21 cellular contexts compared by ENCODE assay signal in the genomic region with DNA sequence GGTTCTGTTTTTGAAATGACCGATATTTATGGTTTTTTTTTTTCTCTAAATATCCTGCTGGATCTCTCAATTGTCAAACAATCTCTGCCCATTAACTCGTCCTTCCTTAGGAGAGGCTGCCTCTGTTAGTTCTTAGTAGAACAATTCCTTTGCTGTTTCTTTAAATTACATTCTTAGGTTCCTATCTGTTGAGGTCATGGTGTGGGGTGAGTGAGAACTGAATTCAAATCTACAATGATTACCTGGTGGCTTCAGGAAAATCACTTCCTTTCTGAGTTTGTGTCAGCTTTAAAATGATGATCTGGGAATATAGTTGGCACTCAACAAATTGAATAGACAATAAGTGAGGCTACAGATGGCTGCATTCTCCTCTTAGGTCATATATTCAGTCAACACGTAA.
DNase-seq lines count a peak whose midpoint lies in the region.
"Had no signal": no experiment of that assay in that cellular context is flagged by ENCODE, and none has a peak within 500 bp of the region (broad histone marks: within the 10 kb centered on the region; RNA-seq: fewer than 3 reads in every experiment).

No MANE protein-coding gene starts in this region.

- no peak overlapping the region for H3K18ac ChIP-seq in trophoblast cell (ENCODE audit: low read length)

- peak overlapping the region; percentile 87 for H3K4ac ChIP-seq in trophoblast cell (ENCODE audit: low read depth, low read length)

- H3K27ac Mint-ChIP-seq in activated naive CD8-positive, alpha-beta T cell = peak overlapping the region; percentile 1
- H3K27ac Mint-ChIP-seq in activated naive CD8-positive, alpha-beta T cell treated with anti-CD3 and anti-CD28 coated beads for 36 hours = no peak overlapping the region
- peak overlapping the region; percentile 64 for H3K27ac Mint-ChIP-seq in activated T-helper 1 cell treated with anti-CD3 and anti-CD28 coated beads, Interleukin-12 subunit alpha, Interleukin-12 subunit beta, Interleukin-2, Interleukin-4 antibody, amounts not matched to agents 30 ng/mL and 10 ng/mL and 1 ng/mL, durations not matched to agents 14 hours and 24 hours and 36 hours
- peak overlapping the region; percentile 1 for H3K27ac Mint-ChIP-seq in dendritic cell treated with granulocyte-macrophage colony-stimulating factor and Interleukin-4, amounts not matched to agents 40 ng/mL and 50 ng/mL, for 4 days
- H3K27ac Mint-ChIP-seq: B cell had no signal

- no peaks in the 10 kb centered on the region for H3K9me3 ChIP-seq in trophoblast cell (ENCODE audit: insufficient read depth, low read depth, low read length)

- H3K14ac ChIP-seq in trophoblast cell (ENCODE audit: low read length) = peak overlapping the region; percentile 93

- H4K8ac ChIP-seq in trophoblast cell (ENCODE audit: low read depth, low read length) = peak overlapping the region; percentile 72

- no peak overlapping the region for H2AFZ ChIP-seq in trophoblast cell (ENCODE audit: insufficient read depth, low read length, poor library complexity)

- H3K79me1 ChIP-seq in trophoblast cell (ENCODE audit: low read length) = peaks cover 34% of the 10 kb centered on the region

- WGBS in trophoblast cell (ENCODE audit: extremely low coverage, insufficient coverage, insufficient read length) = no CpG with 5 or more reads among the region's 3 CpGs

- peaks cover 14% of the 10 kb centered on the region for H3K79me2 ChIP-seq in trophoblast cell (ENCODE audit: control insufficient read depth, insufficient read depth, low read length, poor library complexity)

- H4K91ac ChIP-seq in trophoblast cell (ENCODE audit: low read depth, low read length) = peak overlapping the region; percentile 99

- H3K27me3 Mint-ChIP-seq in activated naive CD8-positive, alpha-beta T cell = no peaks in the 10 kb centered on the region
- H3K27me3 Mint-ChIP-seq in activated naive CD8-positive, alpha-beta T cell treated with anti-CD3 and anti-CD28 coated beads for 36 hours = no peaks in the 10 kb centered on the region
- peaks cover 2% of the 10 kb centered on the region for H3K27me3 Mint-ChIP-seq in activated T-helper 1 cell treated with anti-CD3 and anti-CD28 coated beads, Interleukin-12 subunit alpha, Interleukin-12 subunit beta, Interleukin-2, Interleukin-4 antibody, amounts not matched to agents 30 ng/mL and 10 ng/mL and 1 ng/mL, durations not matched to agents 14 hours and 24 hours and 36 hours (ENCODE audit: insufficient read depth)
- H3K27me3 Mint-ChIP-seq in dendritic cell treated with granulocyte-macrophage colony-stimulating factor and Interleukin-4, amounts not matched to agents 40 ng/mL and 50 ng/mL, for 4 days = peaks cover 13% of the 10 kb centered on the region

- H3K4me1 Mint-ChIP-seq in activated naive CD8-positive, alpha-beta T cell (ENCODE audit: low read depth) = peaks cover 38% of the 10 kb centered on the region
- H3K4me1 Mint-ChIP-seq in activated naive CD8-positive, alpha-beta T cell treated with anti-CD3 and anti-CD28 coated beads for 36 hours = peaks cover 42% of the 10 kb centered on the region
- H3K4me1 Mint-ChIP-seq in activated T-helper 1 cell treated with anti-CD3 and anti-CD28 coated beads, Interleukin-12 subunit alpha, Interleukin-12 subunit beta, Interleukin-2, Interleukin-4 antibody, amounts not matched to agents 30 ng/mL and 10 ng/mL and 1 ng/mL, durations not matched to agents 14 hours and 24 hours and 36 hours (ENCODE audit: low read depth) = peaks cover 74% of the 10 kb centered on the region
- H3K4me1 Mint-ChIP-seq in dendritic cell treated with granulocyte-macrophage colony-stimulating factor and Interleukin-4, amounts not matched to agents 40 ng/mL and 50 ng/mL, for 4 days (ENCODE audit: low read depth) = peaks cover 73% of the 10 kb centered on the region

- H4K12ac ChIP-seq in trophoblast cell (ENCODE audit: low read depth, low read length) = no peak overlapping the region

- H3K4me2 ChIP-seq in trophoblast cell (ENCODE audit: low read length) = no peak overlapping the region

- peak overlapping the region; percentile 89 for H3K27ac ChIP-seq in trophoblast cell (ENCODE audit: low read depth, low read length)
- H3K27ac ChIP-seq: RWPE1 had no signal

- no peak for DNase-seq in activated naive CD8-positive, alpha-beta T cell treated with anti-CD3 and anti-CD28 coated beads for 36 hours
- no peak for DNase-seq in activated T-helper 1 cell treated with anti-CD3 and anti-CD28 coated beads, Interleukin-12 subunit alpha, Interleukin-12 subunit beta, Interleukin-2, Interleukin-4 antibody, amounts not matched to agents 30 ng/mL and 10 ng/mL and 1 ng/mL, durations not matched to agents 14 hours and 24 hours and 36 hours (ENCODE audit: low spot score)
- DNase-seq in trophoblast cell (no peak), Ammon's horn (ENCODE audit: low spot score) (no peak), NOMO-1 treated with DMSO at 0.1 percent for 48 hours (lab: John Stamatoyannopoulos, UW; ENCODE audit: unreplicated experiment) (no peak)
- DNase-seq: Calu3, DMS79 treated with DMSO at 0.1 percent for 48 hours, GF-D8, H7, NCI-H1048, NCI-H1417, NCI-H1694, NCI-H2081, NCI-H2227 treated with DMSO at 0.1 percent for 48 hours, NCI-H526 treated with DMSO at 0.1 percent for 48 hours, SHP77 had no signal

- no peak overlapping the region for H3K9ac ChIP-seq in trophoblast cell (ENCODE audit: low read length)

- peak overlapping the region; percentile 99 for H2BK12ac ChIP-seq in trophoblast cell (ENCODE audit: low read length)

- peak overlapping the region; percentile 90 for H2BK5ac ChIP-seq in trophoblast cell (ENCODE audit: low read depth, low read length, poor library complexity)

- no peaks in the 10 kb centered on the region for H3K27me3 ChIP-seq in trophoblast cell (ENCODE audit: insufficient read depth, low read length)

- no peak overlapping the region for H3K4me3 ChIP-seq in trophoblast cell (ENCODE audit: low read depth, low read length)

- H3K4me3 Mint-ChIP-seq in activated naive CD8-positive, alpha-beta T cell = no peak overlapping the region
- H3K4me3 Mint-ChIP-seq in activated naive CD8-positive, alpha-beta T cell treated with anti-CD3 and anti-CD28 coated beads for 36 hours = no peak overlapping the region
- H3K4me3 Mint-ChIP-seq in activated T-helper 1 cell treated with anti-CD3 and anti-CD28 coated beads, Interleukin-12 subunit alpha, Interleukin-12 subunit beta, Interleukin-2, Interleukin-4 antibody, amounts not matched to agents 30 ng/mL and 10 ng/mL and 1 ng/mL, durations not matched to agents 14 hours and 24 hours and 36 hours = no peak overlapping the region
- H3K4me3 Mint-ChIP-seq in dendritic cell treated with granulocyte-macrophage colony-stimulating factor and Interleukin-4, amounts not matched to agents 40 ng/mL and 50 ng/mL, for 4 days = no peak overlapping the region
- H3K4me3 Mint-ChIP-seq: B cell had no signal

- peak overlapping the region; percentile 97 for H2BK120ac ChIP-seq in trophoblast cell (ENCODE audit: insufficient read depth, low read length, poor library complexity)

- peaks cover 26 to 35% of the 10 kb centered on the region in 2 experiments for H3K4me1 ChIP-seq in trophoblast cell (ENCODE audit: control insufficient read depth in 1 of 2, insufficient read depth in 2 of 2, low read length in 2 of 2)

- peak overlapping the region; percentile 72 for H2AK5ac ChIP-seq in trophoblast cell (ENCODE audit: low read length)

- no peaks in the 10 kb centered on the region for H3K36me3 Mint-ChIP-seq in activated naive CD8-positive, alpha-beta T cell
- H3K36me3 Mint-ChIP-seq in activated naive CD8-positive, alpha-beta T cell treated with anti-CD3 and anti-CD28 coated beads for 36 hours = no peaks in the 10 kb centered on the region
- H3K36me3 Mint-ChIP-seq in activated T-helper 1 cell treated with anti-CD3 and anti-CD28 coated beads, Interleukin-12 subunit alpha, Interleukin-12 subunit beta, Interleukin-2, Interleukin-4 antibody, amounts not matched to agents 30 ng/mL and 10 ng/mL and 1 ng/mL, durations not matched to agents 14 hours and 24 hours and 36 hours (ENCODE audit: low read depth) = peaks cover 7% of the 10 kb centered on the region
- no peaks in the 10 kb centered on the region for H3K36me3 Mint-ChIP-seq in dendritic cell treated with granulocyte-macrophage colony-stimulating factor and Interleukin-4, amounts not matched to agents 40 ng/mL and 50 ng/mL, for 4 days (ENCODE audit: low read depth)
- H3K36me3 Mint-ChIP-seq: CD14-positive monocyte had no signal

- no peak overlapping the region for H3K23ac ChIP-seq in trophoblast cell (ENCODE audit: low read length)

- H3K36me3 ChIP-seq in trophoblast cell (ENCODE audit: control insufficient read depth in 1 of 2, insufficient read depth in 2 of 2, low read length in 2 of 2) = no peaks in the 10 kb centered on the region

- intact Hi-C loops in activated T-helper 1 cell treated with anti-CD3 and anti-CD28 coated beads, Interleukin-12 subunit alpha, Interleukin-12 subunit beta, Interleukin-2, Interleukin-4 antibody, amounts not matched to agents 30 ng/mL and 10 ng/mL and 1 ng/mL, durations not matched to agents 14 hours and 24 hours and 36 hours (cut with micrococcal nuclease) = no loop called here
- intact Hi-C loops in dendritic cell treated with granulocyte-macrophage colony-stimulating factor and Interleukin-4, amounts not matched to agents 40 ng/mL and 50 ng/mL, for 4 days (cut with micrococcal nuclease) = loop anchor here (5.0 to 10.0 kb wide), 2 partner anchors 510 to 608 kb away; no protein-coding TSS in a partner anchor

- no peaks in the 10 kb centered on the region for H3K9me3 Mint-ChIP-seq in activated naive CD8-positive, alpha-beta T cell (ENCODE audit: low read depth)
- H3K9me3 Mint-ChIP-seq in activated naive CD8-positive, alpha-beta T cell treated with anti-CD3 and anti-CD28 coated beads for 36 hours = no peaks in the 10 kb centered on the region
- no peaks in the 10 kb centered on the region for H3K9me3 Mint-ChIP-seq in activated T-helper 1 cell treated with anti-CD3 and anti-CD28 coated beads, Interleukin-12 subunit alpha, Interleukin-12 subunit beta, Interleukin-2, Interleukin-4 antibody, amounts not matched to agents 30 ng/mL and 10 ng/mL and 1 ng/mL, durations not matched to agents 14 hours and 24 hours and 36 hours
- no peaks in the 10 kb centered on the region for H3K9me3 Mint-ChIP-seq in dendritic cell treated with granulocyte-macrophage colony-stimulating factor and Interleukin-4, amounts not matched to agents 40 ng/mL and 50 ng/mL, for 4 days
- H3K9me3 Mint-ChIP-seq: CD14-positive monocyte had no signal
